ENCODE assay signal across 8 cellular contexts in the genomic region with DNA sequence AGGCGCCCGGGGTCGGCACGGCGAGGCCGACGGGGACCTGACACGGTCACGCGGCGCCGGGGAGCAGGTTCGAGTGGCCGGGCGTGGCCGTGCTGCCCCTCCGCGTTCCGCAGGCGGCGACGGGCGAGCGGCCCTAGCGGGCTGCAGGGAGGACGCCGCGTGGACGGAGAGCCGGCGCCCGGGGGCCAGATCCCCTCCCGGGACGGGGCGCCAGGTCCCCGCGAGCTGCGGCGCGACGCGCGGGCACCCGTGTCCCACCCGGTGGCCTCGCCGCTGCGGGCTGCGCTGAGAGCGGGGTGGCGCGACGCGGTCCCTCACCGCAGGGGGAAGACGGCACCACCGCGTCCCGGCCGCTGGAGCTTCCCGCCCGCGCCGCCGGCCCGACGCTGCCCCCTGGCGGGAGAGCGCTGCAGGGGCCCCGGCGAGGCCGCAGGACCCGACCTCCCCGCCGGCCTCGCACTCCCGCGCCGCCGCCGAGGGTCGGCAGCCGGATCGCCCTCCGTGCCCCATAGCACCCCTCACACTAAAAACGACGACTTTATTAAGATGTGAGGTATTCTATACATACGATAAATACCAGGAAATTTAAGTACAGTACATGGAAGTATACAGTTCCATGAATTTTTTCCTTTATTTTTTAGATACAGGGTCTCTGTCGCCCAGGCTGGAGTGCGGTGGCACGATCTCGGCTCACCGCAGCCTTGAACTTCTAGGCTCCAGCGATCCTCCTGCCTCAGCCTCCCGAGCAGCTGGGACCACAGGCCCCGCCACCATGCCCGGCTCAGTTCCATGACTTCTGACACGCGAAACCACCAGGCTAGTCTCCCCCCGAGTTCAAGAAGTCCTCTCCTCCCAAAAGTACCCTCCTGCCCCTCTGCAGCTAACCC. TPM values are rescaled to one million over a fixed set of nuclear protein-coding genes. Genes with fewer than 3 reads are reported as not detected.
A peak's percentile ranks its signal among the peaks of the same experiment; 100 is the strongest.
DNase-seq lines count a peak whose midpoint lies in the region; ATAC-seq and TF ChIP-seq lines count a peak whose summit lies in the region.

No MANE protein-coding gene starts in this region.

- H3K4me1 ChIP-seq in HUES48 (ENCODE audit: control insufficient read depth, insufficient read depth, low read length) (no peaks in the 10 kb centered on the region; the same call in 1 of the 2 replicates), RWPE2 (ENCODE audit: insufficient read depth, poor library complexity, severe bottlenecking) (no peaks in the 10 kb centered on the region), trophoblast cell (ENCODE audit: control insufficient read depth in 1 of 2, insufficient read depth in 2 of 2, low read length in 2 of 2) (peaks cover 3 to 8% of the 10 kb centered on the region in 2 experiments), urinary bladder (ENCODE audit: insufficient read depth) (no peaks in the 10 kb centered on the region)

- H3K9ac ChIP-seq in HUES48 (ENCODE audit: low read depth, low read length) (no peak overlapping the region), trophoblast cell (ENCODE audit: low read length) (no peak overlapping the region)

- peak; percentile 73 for ATAC-seq in RWPE2 (ENCODE audit: low read depth)
- peak; percentile 88 for ATAC-seq in Right ventricle myocardium inferior

- no CpG with 5 or more reads among the region's 100 CpGs for WGBS in trophoblast cell (ENCODE audit: extremely low coverage, insufficient coverage, insufficient read length)
- WGBS in urinary bladder: 9% methylated on average over 100 of the region's 100 CpGs

- intact Hi-C loops in Right ventricle myocardium inferior (cut with DNase I): loop anchor here (2.0 kb wide), 1 partner anchor 131 kb away; no protein-coding TSS in a partner anchor

- TF ChIP-seq CTCF in GM20000 (IDR thresholded peaks at IDR 0.05; ENCODE audit: extremely low read depth, missing control alignments) (peak; percentile 92), RWPE2 (IDR thresholded peaks at IDR 0.05; ENCODE audit: poor library complexity, severe bottlenecking) (peak; percentile 97)

- H3K79me1 ChIP-seq in trophoblast cell (ENCODE audit: low read length): no peaks in the 10 kb centered on the region

- peak; percentile 57 for DNase-seq in COR-L47 (lab: John Stamatoyannopoulos, UW)
- peak; percentile 95 for DNase-seq in GM20000 (ENCODE audit: low spot score)
- DNase-seq in RWPE2 (ENCODE audit: low spot score): no peak
- peak in 3 of 4 experiments; percentile 18 to 63 (median 46) for DNase-seq in activated naive CD4-positive, alpha-beta T cell (lab: John Stamatoyannopoulos, UW)
- DNase-seq in Right ventricle myocardium inferior (ENCODE audit: missing footprints): peak; percentile 88
- peak; percentile 43 to 80 for DNase-seq in trophoblast cell

- no peak overlapping the region for H2AK5ac ChIP-seq in trophoblast cell (ENCODE audit: low read length)

- H2BK120ac ChIP-seq in trophoblast cell (ENCODE audit: insufficient read depth, low read length, poor library complexity): no peak overlapping the region

- no peaks in the 10 kb centered on the region for H3K79me2 ChIP-seq in trophoblast cell (ENCODE audit: control insufficient read depth, insufficient read depth, low read length, poor library complexity)

- H3K4me2 ChIP-seq in trophoblast cell (ENCODE audit: low read length): peak overlapping the region; percentile 99

- no peak overlapping the region for H4K12ac ChIP-seq in trophoblast cell (ENCODE audit: low read depth, low read length)

- peak overlapping the region; percentile 1 for H2AFZ ChIP-seq in trophoblast cell (ENCODE audit: insufficient read depth, low read length, poor library complexity)

- H3K14ac ChIP-seq in trophoblast cell (ENCODE audit: low read length): peak overlapping the region; percentile 35

- H4K8ac ChIP-seq in trophoblast cell (ENCODE audit: low read depth, low read length): peak overlapping the region; percentile 59

- no peak overlapping the region for H2BK12ac ChIP-seq in trophoblast cell (ENCODE audit: low read length)

- H3K4me3 ChIP-seq in HUES48 (ENCODE audit: low read depth, low read length) (peak overlapping the region; percentile 62; the same call in 1 of the 2 replicates), RWPE2 (ENCODE audit: severe bottlenecking) (peak overlapping the region; percentile 92), trophoblast cell (ENCODE audit: low read depth, low read length) (peak overlapping the region; percentile 79), urinary bladder (ENCODE audit: low read depth, low read length) (peak overlapping the region; percentile 76)

- H3K36me3 ChIP-seq in HUES48 (ENCODE audit: control insufficient read depth, insufficient read depth, low read length): no peaks in the 10 kb centered on the region
- H3K36me3 ChIP-seq in RWPE2 (ENCODE audit: low read depth): no peaks in the 10 kb centered on the region; the same call in 1 of the 2 replicates
- no peaks in the 10 kb centered on the region for H3K36me3 ChIP-seq in trophoblast cell (ENCODE audit: control insufficient read depth in 1 of 2, insufficient read depth in 2 of 2, low read length in 2 of 2)
- no peaks in the 10 kb centered on the region for H3K36me3 ChIP-seq in urinary bladder (ENCODE audit: insufficient read depth)

- H3K18ac ChIP-seq in trophoblast cell (ENCODE audit: low read length): no peak overlapping the region

- H3K27me3 ChIP-seq in HUES48 (ENCODE audit: control insufficient read depth, insufficient read depth, low read length): peaks cover 67% of the 10 kb centered on the region
- no peaks in the 10 kb centered on the region for H3K27me3 ChIP-seq in RWPE2 (ENCODE audit: insufficient read depth, poor library complexity, severe bottlenecking)
- H3K27me3 ChIP-seq in trophoblast cell (ENCODE audit: insufficient read depth, low read length): peaks cover 55% of the 10 kb centered on the region

- H2BK5ac ChIP-seq in trophoblast cell (ENCODE audit: low read depth, low read length, poor library complexity): no peak overlapping the region

- no peak overlapping the region for H3K23ac ChIP-seq in trophoblast cell (ENCODE audit: low read length)

- H4K91ac ChIP-seq in trophoblast cell (ENCODE audit: low read depth, low read length): no peak overlapping the region

- H3K4ac ChIP-seq in trophoblast cell (ENCODE audit: low read depth, low read length): no peak overlapping the region

- H3K27ac ChIP-seq in HUES48 (ENCODE audit: low read depth, low read length) (no peak overlapping the region), RWPE2 (ENCODE audit: poor library complexity, severe bottlenecking) (peak overlapping the region; percentile 38), trophoblast cell (ENCODE audit: low read depth, low read length) (no peak overlapping the region), urinary bladder (ENCODE audit: low read depth) (peak overlapping the region; percentile 38)

- H3K9me3 ChIP-seq in HUES48 (ENCODE audit: control insufficient read depth, insufficient read depth, low read length) (peaks cover 4% of the 10 kb centered on the region; the same call in 1 of the 2 replicates), RWPE2 (ENCODE audit: severe bottlenecking) (no peaks in the 10 kb centered on the region), trophoblast cell (ENCODE audit: insufficient read depth, low read depth, low read length) (peaks cover 13% of the 10 kb centered on the region)

RNA-seq across cellular contexts. Expression of a gene that starts 1.3 kb away (rescaled TPM):
- total RNA-seq in Right ventricle myocardium inferior (2.8 TPM), urinary bladder (5.8 TPM)
- polyA plus RNA-seq in trophoblast cell (2013): 0.15 and 0.16 TPM in 2 replicates
- 10.8 TPM for polyA plus RNA-seq in urinary bladder

RNA-seq across cellular contexts. Expression of a gene that starts 27.6 kb away (rescaled TPM):
- 29.8 TPM for total RNA-seq in Right ventricle myocardium inferior
- 54.5 and 56.4 TPM in 2 replicates for polyA plus RNA-seq in trophoblast cell (2013)
- total RNA-seq in urinary bladder: 38.8 TPM
- polyA plus RNA-seq in urinary bladder: 65.7 TPM

RNA-seq across cellular contexts. Expression of a gene that starts 59.7 kb away (rescaled TPM):
- total RNA-seq in Right ventricle myocardium inferior (4.0 TPM), urinary bladder (8.4 TPM)
- polyA plus RNA-seq in trophoblast cell (2013): 6.3 and 6.6 TPM in 2 replicates
- polyA plus RNA-seq in urinary bladder: 4.9 TPM

Comparison
In these comparisons a context has a peak if more than half of its experiments do, and no peak if none do; other contexts are left out.
1. H3K27ac ChIP-seq: peak in RWPE2 (single experiment) and urinary bladder (single experiment); none in HUES48 (single experiment) and trophoblast cell (single experiment).
2. Peak in every context shown above with its lines, with median percentiles within 50 percentile points of each other: H3K4me3 ChIP-seq.